22 cellular contexts compared by ENCODE assay signal in genomic region chr1:228319352-228320088, GRCh38.
"Had no signal": no experiment of that assay in that cellular context is flagged by ENCODE, and none has a peak within 500 bp of the region (broad histone marks: within the 10 kb centered on the region; RNA-seq: fewer than 3 reads in every experiment).

No MANE protein-coding gene starts in this region.

- H3K9me3 ChIP-seq: ovary, right lobe of liver, transverse colon, upper lobe of right lung, uterus had no signal

- DNase-seq: left ventricle myocardium inferior; mesendoderm; naive B cell; occipital lobe; stimulated activated CD4-positive, alpha-beta T cell treated with anti-CD3 and anti-CD28 coated beads, Interleukin-1b, Interleukin-23, amount 100 ng/mL, for 48 hours; stimulated activated CD4-positive, alpha-beta T cell treated with anti-CD3 and anti-CD28 coated beads, Interleukin-2, amount 100 ng/mL, for 48 hours; stimulated activated CD4-positive, alpha-beta T cell treated with anti-CD3 and anti-CD28 coated beads, Interleukin-4, amount 100 ng/mL, for 4 hours; stimulated activated CD8-positive, alpha-beta memory T cell treated with anti-CD3 and anti-CD28 coated beads, Interleukin-4, amount 100 ng/mL, for 48 hours; stimulated activated naive CD4-positive, alpha-beta T cell treated with Interleukin-2 at 50 U/mL for 16 hours; substantia nigra; transverse colon; uterus had no signal

- H2AFZ ChIP-seq: hepatocyte had no signal

- H3K27ac ChIP-seq: heart right ventricle, hepatocyte, left ventricle myocardium inferior, ovary, right atrium auricular region, right lobe of liver, transverse colon, upper lobe of right lung, uterus had no signal

- H3K27me3 ChIP-seq: heart right ventricle, hepatocyte, ovary, right atrium auricular region, right lobe of liver, transverse colon, upper lobe of right lung, uterus had no signal

- H3K4me3 ChIP-seq: heart right ventricle, hepatocyte, left ventricle myocardium inferior, lung, ovary, right atrium auricular region, right lobe of liver, smooth muscle cell, transverse colon, upper lobe of right lung, uterus had no signal

- H3K79me2 ChIP-seq: hepatocyte had no signal

- H3K4me2 ChIP-seq: hepatocyte, smooth muscle cell had no signal

- H3K36me3 ChIP-seq: ovary, right lobe of liver, transverse colon, uterus had no signal

- ATAC-seq: heart right ventricle; right lobe of liver; stimulated activated memory B cell treated with anti-CD40 and anti-IgM and Interleukin-4, amounts not matched to agents 10 μg/mL and 1 μg/mL and 100 μg/mL, for 72 hours; stimulated activated naive CD8-positive, alpha-beta T cell treated with anti-CD3 and anti-CD28 coated beads, Interleukin-15, amount 100 ng/mL, for 72 hours; upper lobe of right lung had no signal

- H3K4me1 ChIP-seq: right lobe of liver, transverse colon, upper lobe of right lung, uterus had no signal
